ENCODE assay signal across 6 cellular contexts in genomic region chr3:50627407-50628051, GRCh38. TPM values are rescaled to one million over a fixed set of nuclear protein-coding genes. Genes with fewer than 3 reads are reported as not detected.
A peak's percentile ranks its signal among the peaks of the same experiment; 100 is the strongest.
DNase-seq lines count a peak whose midpoint lies in the region; ATAC-seq and TF ChIP-seq lines count a peak whose summit lies in the region.

No MANE protein-coding gene starts in this region.

- ATAC-seq in CD4-positive, CD25-positive, alpha-beta regulatory T cell (ENCODE audit: low read depth in 2 of 2): peak in 1 of 2 donors; percentile 43
- no peak for ATAC-seq in GM18861 (IDR thresholded peaks at IDR 0.05; ENCODE audit: unreplicated experiment)
- no peak for ATAC-seq in left colon

- peak overlapping the region; percentile 98 for H3K9ac ChIP-seq in Loucy (ENCODE audit: low read depth, low read length, poor library complexity, severe bottlenecking)

- peak overlapping the region; percentile 35 to 83 (median 81) for H3K27ac Mint-ChIP-seq in CD4-positive, CD25-positive, alpha-beta regulatory T cell

- peaks cover 96% of the 10 kb centered on the region for H3K4me1 ChIP-seq in CD4-positive, CD25-positive, alpha-beta regulatory T cell (ENCODE audit: control insufficient read depth, insufficient read depth, low read length, poor library complexity, severe bottlenecking)
- H3K4me1 ChIP-seq in Loucy (ENCODE audit: insufficient read depth, low read length, poor library complexity, severe bottlenecking): peaks cover 97% of the 10 kb centered on the region

- no peak for DNase-seq in CD4-positive, CD25-positive, alpha-beta regulatory T cell
- DNase-seq in dermis blood vessel endothelial cell (peak; percentile 31), retinal pigment epithelial cell (ENCODE audit: low read depth) (peak; percentile 95), left colon (no peak)

- no peaks in the 10 kb centered on the region for H3K27me3 ChIP-seq in CD4-positive, CD25-positive, alpha-beta regulatory T cell (ENCODE audit: control insufficient read depth, insufficient read depth, low read length)
- H3K27me3 ChIP-seq in Loucy (ENCODE audit: insufficient read depth, low read length, poor library complexity, severe bottlenecking): no peaks in the 10 kb centered on the region

- peak overlapping the region in 3 of 4 donors; percentile 19 to 86 (median 24) for H3K4me3 Mint-ChIP-seq in CD4-positive, CD25-positive, alpha-beta regulatory T cell

- peaks cover 53% of the 10 kb centered on the region for H4K20me1 ChIP-seq in Loucy (ENCODE audit: insufficient read depth, low read length, poor library complexity, severe bottlenecking)

- peaks cover 18% of the 10 kb centered on the region for H3K36me3 Mint-ChIP-seq in CD4-positive, CD25-positive, alpha-beta regulatory T cell

- peaks cover 6% of the 10 kb centered on the region for H3K36me3 ChIP-seq in CD4-positive, CD25-positive, alpha-beta regulatory T cell (ENCODE audit: control insufficient read depth, insufficient read depth, low read length)
- peaks cover 9% of the 10 kb centered on the region; the same call in 1 of the 2 replicates for H3K36me3 ChIP-seq in Loucy (ENCODE audit: insufficient read depth, low read length)

- H3K9me3 ChIP-seq in CD4-positive, CD25-positive, alpha-beta regulatory T cell (ENCODE audit: control insufficient read depth in 2 of 2, low read length in 2 of 2): no peaks in the 10 kb centered on the region
- no peaks in the 10 kb centered on the region for H3K9me3 ChIP-seq in Loucy (ENCODE audit: insufficient read depth, low read depth, low read length)

- H3K79me2 ChIP-seq in Loucy (ENCODE audit: insufficient read depth, low read length): peaks cover 99% of the 10 kb centered on the region

- no peaks in the 10 kb centered on the region for H3K27me3 Mint-ChIP-seq in CD4-positive, CD25-positive, alpha-beta regulatory T cell

- no peaks in the 10 kb centered on the region for H3K9me3 Mint-ChIP-seq in CD4-positive, CD25-positive, alpha-beta regulatory T cell

- peaks cover 19% of the 10 kb centered on the region; the same call in 1 of the 2 replicates for H3F3A ChIP-seq in Loucy (ENCODE audit: low read depth)

- peaks cover 21 to 97% (median 77%) of the 10 kb centered on the region in 4 donors for H3K4me1 Mint-ChIP-seq in CD4-positive, CD25-positive, alpha-beta regulatory T cell

- intact Hi-C loops in left colon (cut with DNase I, micrococcal nuclease): no loop called here

- H2AFZ ChIP-seq in Loucy (ENCODE audit: low read length): no peak overlapping the region

- TF ChIP-seq CTCF in Loucy (conservative IDR thresholded peaks at IDR 0.05; ENCODE audit: low read length) (peak; percentile 78), retinal pigment epithelial cell (conservative IDR thresholded peaks at IDR 0.05; ENCODE audit: low read depth, low read length) (peak; percentile 53)

- peak overlapping the region; percentile 95 for H3K4me2 ChIP-seq in Loucy (ENCODE audit: low read depth, low read length, poor library complexity, severe bottlenecking)

- H3K27ac ChIP-seq in CD4-positive, CD25-positive, alpha-beta regulatory T cell (ENCODE audit: insufficient read depth, low read length, poor library complexity, severe bottlenecking): no peak overlapping the region

- no peak overlapping the region for H3K4me3 ChIP-seq in CD4-positive, CD25-positive, alpha-beta regulatory T cell (ENCODE audit: low read depth, low read length)
- peak overlapping the region; percentile 38 for H3K4me3 ChIP-seq in Loucy (ENCODE audit: low read length, poor library complexity, severe bottlenecking)
- no peak overlapping the region for H3K4me3 ChIP-seq in retinal pigment epithelial cell (ENCODE audit: low read length)

- H3K9me2 ChIP-seq in Loucy (replicated peaks; ENCODE audit: low read depth, low read length): no peaks in the 10 kb centered on the region

RNA-seq across cellular contexts. Expression of gene MAPKAPK3, which starts 10.6 kb away (rescaled TPM):
- total RNA-seq in CD4-positive, CD25-positive, alpha-beta regulatory T cell: 42.9 TPM
- 10 to 100 TPM; 47.0 to 52.9 (median 49.5) TPM for polyA plus RNA-seq in CD4-positive, CD25-positive, alpha-beta regulatory T cell
- total RNA-seq in dermis blood vessel endothelial cell: 9.2 and 11.9 TPM in 2 replicates
- total RNA-seq in left colon: 10 to 100 TPM; 31.7 to 33.6 TPM

RNA-seq across cellular contexts. Expression of gene CISH, which starts 16.0 kb away (rescaled TPM):
- total RNA-seq in CD4-positive, CD25-positive, alpha-beta regulatory T cell: 23.4 TPM
- polyA plus RNA-seq in CD4-positive, CD25-positive, alpha-beta regulatory T cell: 10 to 100 TPM; 40.5 to 66.7 (median 58.5) TPM
- 0.37 and 0.51 TPM in 2 replicates for total RNA-seq in dermis blood vessel endothelial cell
- 10 to 100 TPM; 14.4 to 19.9 TPM for total RNA-seq in left colon

RNA-seq across cellular contexts. Expression of gene DOCK3, which starts 47.2 kb away (rescaled TPM):
- 0.35 TPM for total RNA-seq in CD4-positive, CD25-positive, alpha-beta regulatory T cell
- under 1 TPM; 0.03 to 0.09 (median 0.07) TPM for polyA plus RNA-seq in CD4-positive, CD25-positive, alpha-beta regulatory T cell
- total RNA-seq in dermis blood vessel endothelial cell (under 0.01 TPM in 1 of 2 replicates, not detected in the other), left colon (under 1 TPM; 0.09 to 0.34 TPM)

RNA-seq across cellular contexts. Expression of gene HEMK1, which starts 58.2 kb away (rescaled TPM):
- total RNA-seq in CD4-positive, CD25-positive, alpha-beta regulatory T cell: 21.1 TPM
- polyA plus RNA-seq in CD4-positive, CD25-positive, alpha-beta regulatory T cell: 10 to 100 TPM; 18.5 to 24.9 (median 23.1) TPM
- total RNA-seq in dermis blood vessel endothelial cell (8.1 and 13.3 TPM in 2 replicates), left colon (10 to 100 TPM; 21.9 to 24.8 TPM)

RNA-seq across cellular contexts. Expression of gene C3orf18, which starts 60.0 kb away (rescaled TPM):
- total RNA-seq in CD4-positive, CD25-positive, alpha-beta regulatory T cell: 8.7 TPM
- polyA plus RNA-seq in CD4-positive, CD25-positive, alpha-beta regulatory T cell: 10 to 100 TPM in 2 of 4 donors, 1 to 10 TPM in 2; 7.4 to 11.9 (median 10.6) TPM
- total RNA-seq in dermis blood vessel endothelial cell (2.7 and 3.6 TPM in 2 replicates), left colon (1 to 10 TPM; 2.1 to 2.8 TPM)

Comparison
In these comparisons a context has a peak if more than half of its experiments do, and no peak if none do; other contexts are left out.
1. DNase-seq: peak in dermis blood vessel endothelial cell (single experiment) and retinal pigment epithelial cell (single experiment); none in CD4-positive, CD25-positive, alpha-beta regulatory T cell (0 of 3) and left colon (0 of 2).
2. RNA of gene CISH, which starts 16.0 kb away (total RNA-seq): 23.4 TPM in CD4-positive, CD25-positive, alpha-beta regulatory T cell (single experiment) and 14.4 to 19.9 TPM in left colon; 0.37 to 0.51 TPM in dermis blood vessel endothelial cell; every median in the first group is over 10 times any median in the second.